ENCODE assay signal across 13 cellular contexts in the genomic region with DNA sequence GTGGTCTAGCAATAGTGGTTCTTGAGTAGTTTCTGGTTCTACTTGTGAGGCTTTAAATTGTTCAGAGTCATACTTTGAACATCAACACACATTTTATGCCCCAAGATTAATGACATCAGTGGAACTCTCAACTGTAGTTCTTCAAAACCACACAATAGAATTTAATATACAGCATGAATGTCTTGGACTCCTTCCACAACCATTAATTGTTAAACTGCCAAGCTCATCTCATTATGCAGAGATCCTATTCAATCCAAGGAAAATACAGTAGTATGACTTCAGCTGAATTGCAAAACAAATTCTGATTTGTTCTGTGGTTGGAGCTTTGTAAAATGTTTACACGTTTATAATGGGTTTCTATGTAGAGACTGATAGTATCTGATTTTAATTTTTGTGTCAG.
DNase-seq lines count a peak whose midpoint lies in the region; ATAC-seq, FAIRE-seq and TF ChIP-seq lines count a peak whose summit lies in the region.
"Had no signal": no experiment of that assay in that cellular context is flagged by ENCODE, and none has a peak within 500 bp of the region (broad histone marks: within the 10 kb centered on the region; RNA-seq: fewer than 3 reads in every experiment).

No MANE protein-coding gene starts in this region.

- H3K9me3 Mint-ChIP-seq in CD4-positive, alpha-beta memory T cell, result peaks cover 0 to 14% (median 4%) of the 10 kb centered on the region in 8 donors

- no peaks in the 10 kb centered on the region for H3K79me2 ChIP-seq in keratinocyte (ENCODE audit: control insufficient read depth, insufficient read depth, low read length)

- CTCF ChIA-PET in CD4-positive, alpha-beta memory T cell (lab: Charles Lee; ENCODE audit: partially characterized antibody), result interaction anchor here (1.3 kb wide), 1 partner anchor 341 kb away, joined by 4 read pairs; no protein-coding TSS in a partner anchor

- no peak overlapping the region for H3K4me3 Mint-ChIP-seq in CD4-positive, alpha-beta memory T cell
- H3K4me3 Mint-ChIP-seq: neural crest cell had no signal

- H4K20me1 ChIP-seq in keratinocyte (ENCODE audit: control insufficient read depth, extremely low read depth, insufficient read depth, low read length), result no peaks in the 10 kb centered on the region

- H3K4me2 ChIP-seq in keratinocyte (ENCODE audit: control insufficient read depth, extremely low read depth, insufficient read depth, low read depth, low read length), result no peak overlapping the region

- peaks cover 25% of the 10 kb centered on the region for H3K4me1 ChIP-seq in CD4-positive, alpha-beta memory T cell (ENCODE audit: insufficient read depth, low read length)
- H3K4me1 ChIP-seq in keratinocyte (ENCODE audit: control insufficient read depth, extremely low read depth, insufficient read depth, low read length), result peaks cover 2% of the 10 kb centered on the region
- H3K4me1 ChIP-seq: testis had no signal

- peaks cover 37 to 43% of the 10 kb centered on the region in 2 donors for H3K36me3 Mint-ChIP-seq in CD4-positive, alpha-beta memory T cell

- POLR2A ChIA-PET in CD4-positive, alpha-beta memory T cell (lab: Charles Lee; ENCODE audit: partially characterized antibody), result interaction anchor here (1.2 to 2.1 kb wide), 2 partner anchors 26 to 30 kb away, joined by 3 to 7 read pairs; no protein-coding TSS in a partner anchor

- H3K9ac ChIP-seq in keratinocyte (ENCODE audit: control insufficient read depth, extremely low read depth, insufficient read depth, low read length), result no peak overlapping the region

- no peaks in the 10 kb centered on the region for H3K36me3 ChIP-seq in CD4-positive, alpha-beta memory T cell (ENCODE audit: insufficient read depth, low read length)
- peaks cover 0 to 2% of the 10 kb centered on the region in 2 experiments for H3K36me3 ChIP-seq in keratinocyte (ENCODE audit: control insufficient read depth in 2 of 2, extremely low read depth in 1 of 2, insufficient read depth in 2 of 2, low read length in 2 of 2)

- dilution Hi-C loops in keratinocyte (cut with MboI; ENCODE audit: extremely low pct_ligation_motif_present, low sequenced_read_pairs), result no loop called here

- no peak for TF ChIP-seq CTCF in keratinocyte (optimal IDR thresholded peaks at IDR 0.05 in 1 of 3, IDR thresholded peaks at IDR 0.05 in 1 of 3, conservative IDR thresholded peaks at IDR 0.05 in 1 of 3; ENCODE audit: extremely low read depth in 1 of 3, insufficient read depth in 2 of 3, low read length in 3 of 3)

- H3K27me3 Mint-ChIP-seq in CD4-positive, alpha-beta memory T cell, result no peaks in the 10 kb centered on the region

- H2AFZ ChIP-seq in keratinocyte (ENCODE audit: control insufficient read depth, low read length), result no peak overlapping the region

- H3K27ac ChIP-seq in CD4-positive, alpha-beta memory T cell (ENCODE audit: low read depth, low read length), result no peak overlapping the region
- no peak overlapping the region for H3K27ac ChIP-seq in keratinocyte (ENCODE audit: control insufficient read depth, insufficient read depth, low read length)
- H3K27ac ChIP-seq: HL-60, testis had no signal

- peak overlapping the region in 4 of 7 donors; percentile 17 to 72 (median 51) for H3K27ac Mint-ChIP-seq in CD4-positive, alpha-beta memory T cell

- no peak for DNase-seq in CD4-positive, alpha-beta memory T cell
- DNase-seq in M059J (ENCODE audit: low read depth) (peak; percentile 96), amniotic epithelial cell (ENCODE audit: low read depth) (peak; percentile 71), keratinocyte (ENCODE audit: low read depth, low spot score) (no peak), NCI-H1092 (lab: John Stamatoyannopoulos, UW) (no peak)
- DNase-seq: Calu3, NCI-H2227 treated with DMSO at 0.1 percent for 48 hours, SW 1271, testis had no signal

- intact Hi-C loops in CD4-positive, alpha-beta memory T cell (cut with micrococcal nuclease), result no loop called here

- no peaks in the 10 kb centered on the region for H3K9me3 ChIP-seq in CD4-positive, alpha-beta memory T cell (ENCODE audit: control insufficient read depth in 1 of 2, low read length in 2 of 2)
- H3K9me3 ChIP-seq in keratinocyte (ENCODE audit: control insufficient read depth, low read depth, low read length), result no peaks in the 10 kb centered on the region
- H3K9me3 ChIP-seq: testis had no signal

- ATAC-seq in GM21390 (IDR thresholded peaks at IDR 0.05; ENCODE audit: unreplicated experiment), result no peak
- no peak for ATAC-seq in GM19455 (IDR thresholded peaks at IDR 0.05; ENCODE audit: unreplicated experiment)

- H3K4me1 Mint-ChIP-seq in CD4-positive, alpha-beta memory T cell, result peaks cover 29 to 52% (median 39%) of the 10 kb centered on the region in 4 donors

- peak; percentile 46 for FAIRE-seq in keratinocyte (lab: Jason Lieb, UNC)

- H3K9me1 ChIP-seq in keratinocyte (ENCODE audit: control insufficient read depth, extremely low read depth, insufficient read depth, low read length), result no peaks in the 10 kb centered on the region

- H3K4me3 ChIP-seq in CD4-positive, alpha-beta memory T cell (ENCODE audit: low read length in 2 of 2), result no peak overlapping the region
- H3K4me3 ChIP-seq in keratinocyte (ENCODE audit: control insufficient read depth in 2 of 3, extremely low read depth in 1 of 3, insufficient read depth in 2 of 3, low read depth in 1 of 3, low read length in 3 of 3), result no peak overlapping the region
- H3K4me3 ChIP-seq: testis had no signal

- H3K27me3 ChIP-seq in CD4-positive, alpha-beta memory T cell (ENCODE audit: insufficient read depth, low read length), result no peaks in the 10 kb centered on the region
- H3K27me3 ChIP-seq in keratinocyte (ENCODE audit: control insufficient read depth, extremely low read depth, insufficient read depth, low read length), result no peaks in the 10 kb centered on the region
- H3K27me3 ChIP-seq: testis had no signal

Comparison
In these comparisons a context has a peak if more than half of its experiments do, and no peak if none do; other contexts are left out.
1. DNase-seq: peak in M059J (single experiment) and amniotic epithelial cell (single experiment); none in CD4-positive, alpha-beta memory T cell (0 of 5), keratinocyte (single experiment) and NCI-H1092 (single experiment).